Comparison of ENCODE assay signal across 14 cellular contexts in the genomic region with DNA sequence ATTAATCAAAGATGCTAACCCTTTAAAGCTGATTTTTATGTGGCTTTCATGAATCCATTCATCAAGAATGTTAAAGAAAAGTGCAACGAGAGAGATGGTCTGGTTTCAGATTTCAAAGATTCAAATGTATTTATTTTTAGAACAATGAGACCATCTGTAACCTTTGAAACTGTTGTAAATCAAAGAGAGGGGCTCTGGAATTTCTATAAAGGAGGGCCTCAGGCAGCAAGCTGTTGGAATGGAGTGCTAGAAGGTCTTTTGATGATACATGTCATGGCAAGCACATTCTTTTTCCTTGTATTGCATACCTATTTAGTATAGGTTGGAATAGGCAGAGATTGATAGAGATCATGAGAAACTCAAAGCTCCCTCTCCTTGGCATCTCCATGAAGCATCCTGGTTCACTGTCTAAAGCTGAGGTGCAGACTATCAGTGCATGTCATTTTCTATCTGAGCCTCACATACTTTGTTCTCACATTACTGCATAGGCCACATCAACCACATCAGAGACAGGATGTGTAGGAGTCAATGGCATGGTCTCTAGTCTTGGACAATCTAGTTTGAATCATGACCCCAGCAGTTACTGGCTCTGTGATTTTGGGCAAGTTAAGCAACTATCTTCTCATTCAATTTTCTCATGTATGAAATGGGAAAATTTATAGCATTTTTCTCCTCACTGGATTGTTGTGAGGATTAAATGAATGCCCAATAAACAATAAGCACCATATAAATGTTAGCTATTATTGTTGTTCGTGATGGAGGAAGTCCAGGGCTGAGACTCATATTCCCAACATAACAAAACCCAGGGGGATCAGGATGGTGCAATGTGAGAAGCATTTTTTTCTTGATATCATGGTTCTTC.
DNase-seq lines count a peak whose midpoint lies in the region; ATAC-seq and TF ChIP-seq lines count a peak whose summit lies in the region.
"Had no signal": no experiment of that assay in that cellular context is flagged by ENCODE, and none has a peak within 500 bp of the region (broad histone marks: within the 10 kb centered on the region; RNA-seq: fewer than 3 reads in every experiment).

No MANE protein-coding gene starts in this region.

- H3K27ac ChIP-seq in SK-N-MC, result no peak overlapping the region

- H3K9me3 ChIP-seq in SK-N-MC (ENCODE audit: low read depth, low read length), result no peaks in the 10 kb centered on the region

- H3K4me3 ChIP-seq in SK-N-MC (0 out of 2 replicates have a peak overlapping the region, but pooled peaks have one; percentile 11), foreskin fibroblast (ENCODE audit: low read depth in 1 of 2, low read length in 2 of 2) (no peak overlapping the region)
- H3K4me3 ChIP-seq: skin epidermis had no signal

- no peaks in the 10 kb centered on the region for H3K4me1 Mint-ChIP-seq in immature natural killer cell

- H3K9ac ChIP-seq in SK-N-MC (ENCODE audit: insufficient read length), result no peak overlapping the region

- H3K4me3 Mint-ChIP-seq in immature natural killer cell, result no peak overlapping the region
- H3K4me3 Mint-ChIP-seq: activated CD8-positive, alpha-beta T cell treated with anti-CD3 and anti-CD28 coated beads for 36 hours had no signal

- POLR2A ChIA-PET in HEK293T (lab: Yijun Ruan, JAX), result no interaction called here

- CTCF ChIA-PET in HEK293T (lab: Yijun Ruan, JAX), result no interaction called here

- no peak for TF ChIP-seq CTCF in foreskin fibroblast (IDR thresholded peaks at IDR 0.05; ENCODE audit: low read depth, low read length)

- H3K27me3 Mint-ChIP-seq in immature natural killer cell (ENCODE audit: low read depth in 3 of 3), result peaks cover 0 to 2% (median 0%) of the 10 kb centered on the region in 3 donors
- H3K27me3 Mint-ChIP-seq: activated CD8-positive, alpha-beta T cell treated with anti-CD3 and anti-CD28 coated beads for 36 hours had no signal

- no peaks in the 10 kb centered on the region for H3K36me3 ChIP-seq in SK-N-MC (ENCODE audit: insufficient read depth, low read length)

- H3K36me3 Mint-ChIP-seq in immature natural killer cell, result no peaks in the 10 kb centered on the region
- H3K36me3 Mint-ChIP-seq: activated naive CD4-positive, alpha-beta T cell treated with anti-CD3 and anti-CD28 coated beads, Interleukin-2, amount 50 U/mL, for 72 hours had no signal

- no peak overlapping the region for H3K27ac Mint-ChIP-seq in immature natural killer cell
- H3K27ac Mint-ChIP-seq: activated CD8-positive, alpha-beta T cell treated with anti-CD3 and anti-CD28 coated beads for 36 hours; activated naive CD4-positive, alpha-beta T cell treated with anti-CD3 and anti-CD28 coated beads, Interleukin-2, amount 50 U/mL, for 72 hours had no signal

- H3K9me3 Mint-ChIP-seq in immature natural killer cell, result peaks cover 0 to 6% (median 0%) of the 10 kb centered on the region in 6 donors
- H3K9me3 Mint-ChIP-seq: activated CD8-positive, alpha-beta T cell treated with anti-CD3 and anti-CD28 coated beads for 36 hours; activated naive CD4-positive, alpha-beta T cell treated with anti-CD3 and anti-CD28 coated beads, Interleukin-2, amount 50 U/mL, for 72 hours had no signal

- DNase-seq in NCI-H2171 treated with DMSO at 0.1 percent for 48 hours (lab: John Stamatoyannopoulos, UW) (peak; percentile 61), NCI-H2171 (lab: John Stamatoyannopoulos, UW) (no peak), SK-N-MC (ENCODE audit: low read depth, low spot score) (no peak), foreskin fibroblast (peak; percentile 45 to 82), GM19240 (ENCODE audit: insufficient read length, low spot score) (no peak), HEK293T (ENCODE audit: extremely low spot score) (no peak), immature natural killer cell (no peak)
- DNase-seq: activated CD8-positive, alpha-beta T cell treated with anti-CD3 and anti-CD28 coated beads for 36 hours; GDM1; H7; NCI-H748 treated with DMSO at 0.1 percent for 48 hours had no signal

- no peak for ATAC-seq in HG03025 (IDR thresholded peaks at IDR 0.05; ENCODE audit: low FRiP score, unreplicated experiment)
- ATAC-seq: activated CD8-positive, alpha-beta T cell treated with anti-CD3 and anti-CD28 coated beads for 36 hours; activated naive CD4-positive, alpha-beta T cell treated with anti-CD3 and anti-CD28 coated beads, Interleukin-2, amount 50 U/mL, for 72 hours had no signal

TF ChIP-seq in HEK293T, 16 proteins besides CTCF, POLR2A, EP300 and RAD21:
- TF ChIP-seq SUZ12 (IDR thresholded peaks at IDR 0.05), result no peak
- TF ChIP-seq NFRKB (IDR thresholded peaks at IDR 0.05), result no peak
- no peak for TF ChIP-seq CTBP1 (IDR thresholded peaks at IDR 0.05; ENCODE audit: borderline replicate concordance)
- TF ChIP-seq FOXK2 (IDR thresholded peaks at IDR 0.05), result no peak
- no peak for TF ChIP-seq TARDBP (IDR thresholded peaks at IDR 0.05)
- no peak for TF ChIP-seq ZNF384 (IDR thresholded peaks at IDR 0.05)
- TF ChIP-seq HDGF (IDR thresholded peaks at IDR 0.05; ENCODE audit: borderline replicate concordance), result no peak
- no peak for TF ChIP-seq FOXM1 (IDR thresholded peaks at IDR 0.05; ENCODE audit: borderline replicate concordance)
- TF ChIP-seq, protein P1, sequence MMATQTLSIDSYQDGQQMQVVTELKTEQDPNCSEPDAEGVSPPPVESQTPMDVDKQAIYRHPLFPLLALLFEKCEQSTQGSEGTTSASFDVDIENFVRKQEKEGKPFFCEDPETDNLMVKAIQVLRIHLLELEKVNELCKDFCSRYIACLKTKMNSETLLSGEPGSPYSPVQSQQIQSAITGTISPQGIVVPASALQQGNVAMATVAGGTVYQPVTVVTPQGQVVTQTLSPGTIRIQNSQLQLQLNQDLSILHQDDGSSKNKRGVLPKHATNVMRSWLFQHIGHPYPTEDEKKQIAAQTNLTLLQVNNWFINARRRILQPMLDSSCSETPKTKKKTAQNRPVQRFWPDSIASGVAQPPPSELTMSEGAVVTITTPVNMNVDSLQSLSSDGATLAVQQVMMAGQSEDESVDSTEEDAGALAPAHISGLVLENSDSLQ (IDR thresholded peaks at IDR 0.05), result no peak
- no peak for TF ChIP-seq L3MBTL2 (conservative IDR thresholded peaks at IDR 0.05)
- no peak for TF ChIP-seq BHLHE40 (IDR thresholded peaks at IDR 0.05; ENCODE audit: borderline replicate concordance)

Comparison
In these comparisons a context has a peak if more than half of its experiments do, and no peak if none do; other contexts are left out.
1. DNase-seq: peak in NCI-H2171 treated with DMSO at 0.1 percent for 48 hours (single experiment) and foreskin fibroblast (2 of 2); none in NCI-H2171 (single experiment), SK-N-MC (single experiment), GM19240 (single experiment), HEK293T (single experiment) and immature natural killer cell (0 of 3).